ENCODE assay signal across 1 cellular context in the genomic region with DNA sequence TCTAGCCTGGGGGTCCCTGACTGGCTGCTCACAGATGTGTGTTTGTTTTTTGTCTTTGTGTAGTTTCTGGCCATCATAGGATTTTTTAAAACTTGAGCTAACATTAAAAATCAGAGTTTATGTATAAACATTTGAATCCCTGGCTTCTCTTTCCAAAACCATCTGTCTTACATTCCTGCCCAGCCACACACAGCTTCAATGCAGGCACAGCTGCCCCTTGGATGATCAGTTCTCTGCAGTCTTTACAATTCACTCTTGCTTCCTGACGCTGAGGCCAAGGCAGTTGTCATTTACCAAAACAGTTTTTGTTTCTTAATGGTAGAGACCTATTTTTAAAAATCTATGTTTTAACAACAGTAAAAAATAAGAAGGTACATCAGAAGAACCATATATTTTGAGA.
TF ChIP-seq lines count a peak whose summit lies in the region.

No MANE protein-coding gene starts in this region.

TF ChIP-seq in IMR-90, 13 proteins besides CTCF, POLR2A, EP300 and RAD21 (continued from another document):
- no peak for TF ChIP-seq NFE2L2 (IDR thresholded peaks at IDR 0.05; ENCODE audit: low read depth, low read length)
- no peak for TF ChIP-seq FOS (IDR thresholded peaks at IDR 0.05; ENCODE audit: low read depth, low read length)
- TF ChIP-seq MXI1 (IDR thresholded peaks at IDR 0.05; ENCODE audit: borderline replicate concordance, low read depth, low read length), result no peak
- TF ChIP-seq RFX5 (IDR thresholded peaks at IDR 0.05; ENCODE audit: low read depth, low read length), result no peak
- no peak for TF ChIP-seq SMC3 (IDR thresholded peaks at IDR 0.05; ENCODE audit: low read depth, low read length)
- TF ChIP-seq RCOR1 (IDR thresholded peaks at IDR 0.05; ENCODE audit: insufficient replicate concordance, low read length), result no peak
- TF ChIP-seq CEBPB (IDR thresholded peaks at IDR 0.05; ENCODE audit: low read depth, low read length), result no peak
- no peak for TF ChIP-seq MAFK (IDR thresholded peaks at IDR 0.05; ENCODE audit: low read depth, low read length)
- TF ChIP-seq BHLHE40 (IDR thresholded peaks at IDR 0.05; ENCODE audit: low read depth, low read length), result no peak
